36 cellular contexts compared by ENCODE assay signal in the genomic region with DNA sequence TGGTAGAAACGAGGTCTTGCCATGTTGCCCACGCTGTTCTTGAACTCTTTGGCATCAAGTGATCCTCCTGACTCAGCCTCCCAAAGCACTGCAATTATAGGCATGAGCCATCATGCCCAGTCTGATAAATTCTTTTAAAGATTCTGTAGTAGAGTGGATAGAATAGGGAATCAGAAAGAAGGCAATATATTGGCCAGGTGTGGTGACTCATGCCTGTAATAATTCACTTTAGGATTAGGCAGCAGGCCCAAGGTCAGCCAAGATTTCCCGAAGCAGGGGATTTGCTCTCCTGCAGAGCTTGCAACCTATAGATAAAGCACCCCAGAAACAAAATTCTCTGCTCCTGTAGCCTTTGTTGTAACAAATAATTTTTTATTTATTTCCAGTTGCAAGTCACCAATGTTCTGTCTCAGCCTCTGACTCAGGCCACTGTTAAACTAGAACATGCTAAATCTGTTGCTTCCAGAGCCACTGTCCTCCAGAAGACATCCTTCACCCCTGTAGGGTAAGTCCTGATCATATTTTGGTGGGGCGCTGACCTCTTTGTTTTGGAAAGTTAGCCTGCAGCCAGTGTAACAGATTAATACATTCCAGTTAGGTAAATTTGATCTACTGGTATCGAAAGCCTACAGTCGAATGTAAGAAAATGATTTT. TPM values are rescaled to one million over a fixed set of nuclear protein-coding genes. Genes with fewer than 3 reads are reported as not detected.
DNase-seq lines count a peak whose midpoint lies in the region; ATAC-seq and TF ChIP-seq lines count a peak whose summit lies in the region.
"Had no signal": no experiment of that assay in that cellular context is flagged by ENCODE, and none has a peak within 500 bp of the region (broad histone marks: within the 10 kb centered on the region; RNA-seq: fewer than 3 reads in every experiment).

No MANE protein-coding gene starts in this region.

- no peak for DNase-seq in GM23338 (ENCODE audit: low spot score)
- DNase-seq in RWPE1 (ENCODE audit: low spot score) = peak; percentile 76
- no peak for DNase-seq in epithelial cell of prostate (ENCODE audit: low read depth, low spot score)
- no peak for DNase-seq in mucosa of descending colon
- no peak for DNase-seq in osteoblast (ENCODE audit: insufficient read length, low spot score, missing footprints)
- DNase-seq in chondrocyte (ENCODE audit: low spot score) = no peak
- DNase-seq in DMS79 treated with DMSO at 0.1 percent for 48 hours (lab: John Stamatoyannopoulos, UW) = no peak
- DNase-seq in right atrium auricular region (ENCODE audit: low spot score) = no peak
- DNase-seq: activated CD4-positive, alpha-beta T cell treated with anti-CD3 and anti-CD28 coated beads for 4 hours; activated effector memory CD4-positive, alpha-beta T cell treated with Interleukin-2 at 50 U/mL for 16 hours; aorta; BE2C; caudate nucleus; CD8-positive, alpha-beta T cell; cortex of kidney; esophagus squamous epithelium; GM23248; hippocampal formation; NCI-H1092 treated with DMSO at 0.1 percent for 48 hours; NCI-H2081; Peyer's patch; SJCRH30; stimulated activated CD4-positive, alpha-beta T cell treated with anti-CD3 and anti-CD28 coated beads, Interleukin-1b, Interleukin-23, amount 100 ng/mL, for 48 hours; SW 1271; T-helper 9 cell; testis had no signal

- H3K36me3 Mint-ChIP-seq in GM23338 (ENCODE audit: low read depth) (peaks cover 80% of the 10 kb centered on the region), chondrocyte (ENCODE audit: low read depth) (peaks cover 27% of the 10 kb centered on the region)

- no peak overlapping the region for H3K27ac Mint-ChIP-seq in GM23338
- H3K27ac Mint-ChIP-seq in chondrocyte (ENCODE audit: unreplicated experiment) = no peak overlapping the region
- H3K27ac Mint-ChIP-seq: activated naive CD8-positive, alpha-beta T cell; CD8-positive, alpha-beta T cell; IgD-negative memory B cell; nephron; stimulated activated naive CD8-positive, alpha-beta T cell treated with anti-CD3 and anti-CD28 coated beads, Interleukin-15, Interleukin-2, amounts not matched to agents 100 ng/mL and 50 ng/mL, for 24 hours had no signal

- H3K9me3 ChIP-seq in mucosa of descending colon (no peaks in the 10 kb centered on the region), osteoblast (ENCODE audit: low read depth, low read length) (no peaks in the 10 kb centered on the region), right atrium auricular region (no peaks in the 10 kb centered on the region)
- H3K9me3 ChIP-seq: BE2C, esophagus squamous epithelium, Peyer's patch, SJCRH30, testis, vagina had no signal

- H3K4me1 Mint-ChIP-seq in GM23338 (no peaks in the 10 kb centered on the region), chondrocyte (ENCODE audit: low read depth) (no peaks in the 10 kb centered on the region)
- H3K4me1 Mint-ChIP-seq: IgD-negative memory B cell had no signal

- no peaks in the 10 kb centered on the region for H3K9me3 Mint-ChIP-seq in GM23338
- no peaks in the 10 kb centered on the region for H3K9me3 Mint-ChIP-seq in chondrocyte (ENCODE audit: low read depth)
- H3K9me3 Mint-ChIP-seq: CD8-positive, alpha-beta T cell; IgD-negative memory B cell; nephron; stimulated activated naive CD8-positive, alpha-beta T cell treated with anti-CD3 and anti-CD28 coated beads, Interleukin-15, Interleukin-2, amounts not matched to agents 100 ng/mL and 50 ng/mL, for 24 hours had no signal

- H3K36me3 ChIP-seq in GM23338 (ENCODE audit: insufficient read depth) (peaks cover 78% of the 10 kb centered on the region), mucosa of descending colon (ENCODE audit: low read depth) (no peaks in the 10 kb centered on the region), osteoblast (ENCODE audit: insufficient read depth, low read length) (peaks cover 79% of the 10 kb centered on the region), right atrium auricular region (peaks cover 84% of the 10 kb centered on the region)

- peaks cover 19% of the 10 kb centered on the region; the same call in 1 of the 2 replicates for H3F3A ChIP-seq in GM23338 (replicated peaks; ENCODE audit: low read depth)

- TF ChIP-seq CTCF in GM23338 (conservative IDR thresholded peaks at IDR 0.05; ENCODE audit: low read depth in 2 of 2) (no peak), RWPE1 (conservative IDR thresholded peaks at IDR 0.05; ENCODE audit: low read depth) (no peak), mucosa of descending colon (IDR thresholded peaks at IDR 0.05) (no peak), osteoblast (IDR thresholded peaks at IDR 0.05; ENCODE audit: extremely low read depth, low read depth, low read length) (no peak), chondrocyte (IDR thresholded peaks at IDR 0.05) (no peak), right atrium auricular region (IDR thresholded peaks at IDR 0.05) (no peak)

- H3K9me2 ChIP-seq in GM23338 (ENCODE audit: insufficient read depth) = no peaks in the 10 kb centered on the region

- H3K4me3 Mint-ChIP-seq in GM23338 = no peak overlapping the region
- H3K4me3 Mint-ChIP-seq in chondrocyte (ENCODE audit: unreplicated experiment) = no peak overlapping the region
- H3K4me3 Mint-ChIP-seq: activated naive CD8-positive, alpha-beta T cell; CD8-positive, alpha-beta T cell; IgD-negative memory B cell; nephron; stimulated activated naive CD8-positive, alpha-beta T cell treated with anti-CD3 and anti-CD28 coated beads, Interleukin-15, Interleukin-2, amounts not matched to agents 100 ng/mL and 50 ng/mL, for 24 hours had no signal

- H2AFZ ChIP-seq in GM23338 = no peak overlapping the region
- H2AFZ ChIP-seq in osteoblast (ENCODE audit: low read length) = no peak overlapping the region
- H2AFZ ChIP-seq: GM23248 had no signal

- no peak for ATAC-seq in GM23338
- peak; percentile 67 for ATAC-seq in mucosa of descending colon
- ATAC-seq: CD8-positive, alpha-beta T cell had no signal

- intact Hi-C loops in mucosa of descending colon (cut with DNase I, micrococcal nuclease) = no loop called here

- H3K79me2 ChIP-seq in GM23338 (replicated peaks; ENCODE audit: insufficient read depth) (0 out of 2 replicates have a peak, but pooled peaks cover 4% of the 10 kb centered on the region), osteoblast (ENCODE audit: insufficient read depth, low read length) (peaks cover 2% of the 10 kb centered on the region)

- 0 out of 2 replicates have a peak overlapping the region, but pooled peaks have one; percentile 32 for H3K27ac ChIP-seq in GM23338 (ENCODE audit: low read depth)
- H3K27ac ChIP-seq in RWPE1 = peak overlapping the region; percentile 73
- H3K27ac ChIP-seq in epithelial cell of prostate = peak overlapping the region; percentile 28
- H3K27ac ChIP-seq in osteoblast (ENCODE audit: low read depth, low read length) = no peak overlapping the region
- H3K27ac ChIP-seq in right atrium auricular region = no peak overlapping the region
- H3K27ac ChIP-seq: esophagus squamous epithelium, GM23248, Peyer's patch, SJCRH30, testis, vagina, VCaP had no signal

- POLR2A ChIA-PET in RWPE1 (lab: Yijun Ruan, JAX; ENCODE audit: low non-redundant PET) = interaction anchor here (0.5 kb wide), 1 partner anchor 12 kb away, joined by 3 read pairs; no protein-coding TSS in a partner anchor

- H3K4me2 ChIP-seq in GM23338 (no peak overlapping the region), osteoblast (ENCODE audit: insufficient read depth, low read length) (no peak overlapping the region)

- H3K27me3 Mint-ChIP-seq in GM23338 (ENCODE audit: insufficient read depth, low read depth, poor library complexity) (peaks cover 3% of the 10 kb centered on the region), chondrocyte (ENCODE audit: low read depth) (no peaks in the 10 kb centered on the region)
- H3K27me3 Mint-ChIP-seq: activated naive CD8-positive, alpha-beta T cell; IgD-negative memory B cell; stimulated activated naive CD8-positive, alpha-beta T cell treated with anti-CD3 and anti-CD28 coated beads, Interleukin-15, Interleukin-2, amounts not matched to agents 100 ng/mL and 50 ng/mL, for 24 hours had no signal

- H4K20me1 ChIP-seq in GM23338 (replicated peaks; ENCODE audit: insufficient read depth) = peaks cover 16% of the 10 kb centered on the region
- H4K20me1 ChIP-seq in osteoblast (ENCODE audit: insufficient read depth, low read length) = peaks cover 2% of the 10 kb centered on the region

- CTCF ChIA-PET in RWPE1 (lab: Yijun Ruan, JAX) = interaction anchor here (0.6 to 2.8 kb wide), 5 partner anchors 14 to 1449 kb away, joined by 3 to 18 read pairs (median 4); no protein-coding TSS in a partner anchor

- H3K4me3 ChIP-seq in GM23338 (no peak overlapping the region), mucosa of descending colon (no peak overlapping the region), osteoblast (ENCODE audit: insufficient read depth, low read length) (no peak overlapping the region), right atrium auricular region (no peak overlapping the region)
- H3K4me3 ChIP-seq: esophagus squamous epithelium, GM23248, Peyer's patch, SJCRH30, testis, vagina had no signal

- H3K4me1 ChIP-seq in GM23338 (ENCODE audit: insufficient read depth) (no peaks in the 10 kb centered on the region), mucosa of descending colon (ENCODE audit: low read depth) (no peaks in the 10 kb centered on the region), osteoblast (ENCODE audit: insufficient read depth, low read length) (no peaks in the 10 kb centered on the region), right atrium auricular region (no peaks in the 10 kb centered on the region)
- H3K4me1 ChIP-seq: BE2C, Peyer's patch, vagina had no signal

- H3K27me3 ChIP-seq in GM23338 (ENCODE audit: insufficient read depth) (no peaks in the 10 kb centered on the region), osteoblast (ENCODE audit: insufficient read depth, low read length) (no peaks in the 10 kb centered on the region), right atrium auricular region (no peaks in the 10 kb centered on the region)
- H3K27me3 ChIP-seq: BE2C, esophagus squamous epithelium, Peyer's patch, SJCRH30, testis, vagina had no signal

RNA-seq across cellular contexts. Expression of gene MROH8, which starts 30.4 kb away (rescaled TPM):
- 0.63 TPM in 1 of 2 replicates, not detected in the other for total RNA-seq in GM23338 (2014; rRNA removed; shearing (Covaris generic))
- polyA plus RNA-seq in GM23338 (2016; fragmentation: Nextera tagmentation; extraction: Ambion mirVana) = 0.50 and 0.68 TPM in 2 replicates
- total RNA-seq in mucosa of descending colon = 1 to 10 TPM; 1.4 to 3.1 (median 2.6) TPM
- total RNA-seq in osteoblast = 1.1 and 1.8 TPM in 2 replicates
- total RNA-seq in chondrocyte = 2.5 to 6.1 TPM (median 2.8 TPM) in 3 replicates
- total RNA-seq in right atrium auricular region = 1 to 10 TPM; 3.8 to 5.8 TPM

RNA-seq across cellular contexts. Expression of gene RPN2, which starts 30.7 kb away (rescaled TPM):
- total RNA-seq in GM23338 (2014; rRNA removed; shearing (Covaris generic)) = 267 and 302 TPM in 2 replicates
- 244 TPM in 2 replicates for polyA plus RNA-seq in GM23338 (2016; fragmentation: Nextera tagmentation; extraction: Ambion mirVana)
- total RNA-seq in mucosa of descending colon = 100 to 1,000 TPM; 106 to 193 (median 127) TPM
- 213 and 245 TPM in 2 replicates for total RNA-seq in osteoblast
- 183 to 194 TPM (median 185 TPM) in 3 replicates for total RNA-seq in chondrocyte
- total RNA-seq in right atrium auricular region = 100 to 1,000 TPM; 126 to 129 TPM

RNA-seq across cellular contexts. Expression of gene GHRH, which starts 51.8 kb away (rescaled TPM):
- total RNA-seq in GM23338 (2014; rRNA removed; shearing (Covaris generic)) = not detected in 2 replicates
- polyA plus RNA-seq in GM23338 (2016; fragmentation: Nextera tagmentation; extraction: Ambion mirVana) = 0.40 TPM in 1 of 2 replicates, not detected in the other
- total RNA-seq in mucosa of descending colon = not detected
- total RNA-seq in osteoblast = not detected in 2 replicates
- not detected in 3 replicates for total RNA-seq in chondrocyte
- total RNA-seq in right atrium auricular region = 1 to 10 TPM; 1.5 to 3.6 TPM
- total RNA-seq: activated CD8-positive, alpha-beta memory T cell treated with anti-CD3 and anti-CD28 coated beads for 36 hours; aorta; CD8-positive, alpha-beta T cell; Daoy; esophagus squamous epithelium; frontal cortex; GM23248; osteocyte; Peyer's patch; SJCRH30; testis; vagina had no signal
- polyA plus RNA-seq: aorta, GM23248, IgD-negative memory B cell had no signal

Comparison
In these comparisons a context has a peak if more than half of its experiments do, and no peak if none do; other contexts are left out.
1. H3K27ac ChIP-seq: peak in GM23338 (single experiment), RWPE1 (single experiment) and epithelial cell of prostate (single experiment); none in osteoblast (single experiment) and right atrium auricular region (0 of 2).